In genomic region chr4:140372607-140373327, GRCh38 we compare ENCODE assay signal across 8 cellular contexts. TPM values are rescaled to one million over a fixed set of nuclear protein-coding genes. Genes with fewer than 3 reads are reported as not detected.
DNase-seq lines count a peak whose midpoint lies in the region; ATAC-seq and TF ChIP-seq lines count a peak whose summit lies in the region.

No MANE protein-coding gene starts in this region.

- H4K20me1 ChIP-seq in Loucy (ENCODE audit: insufficient read depth, low read length, poor library complexity, severe bottlenecking) = peaks cover 42% of the 10 kb centered on the region
- H4K20me1 ChIP-seq in neural progenitor cell (ENCODE audit: low read depth) = peaks cover 40% of the 10 kb centered on the region

- no peaks in the 10 kb centered on the region for H3K9me3 Mint-ChIP-seq in activated CD4-positive, alpha-beta T cell treated with anti-CD3 and anti-CD28 coated beads for 36 hours (ENCODE audit: low read depth)
- H3K9me3 Mint-ChIP-seq in neural progenitor cell = no peaks in the 10 kb centered on the region

- CTCF ChIA-PET in activated CD4-positive, alpha-beta T cell treated with anti-CD3 and anti-CD28 coated beads for 36 hours (lab: Charles Lee) = interaction anchor here (0.6 to 3.3 kb wide), 25 partner anchors 9 to 769 kb away, joined by 3 to 62 read pairs (median 4); partner anchors contain the start of genes ELMOD2 and UCP1

- peaks cover 35% of the 10 kb centered on the region for H3K4me1 Mint-ChIP-seq in activated CD4-positive, alpha-beta T cell treated with anti-CD3 and anti-CD28 coated beads for 36 hours
- peaks cover 27% of the 10 kb centered on the region for H3K4me1 Mint-ChIP-seq in neural progenitor cell

- POLR2A ChIA-PET in activated CD4-positive, alpha-beta T cell treated with anti-CD3 and anti-CD28 coated beads for 36 hours (lab: Charles Lee) = interaction anchor here (0.6 to 1.5 kb wide), 3 partner anchors 13 to 634 kb away, joined by 3 read pairs; partner anchors contain the start of gene ELMOD2

- H3K27me3 ChIP-seq in HAP-1 (ENCODE audit: low read depth) (no peaks in the 10 kb centered on the region), Loucy (ENCODE audit: insufficient read depth, low read length, poor library complexity, severe bottlenecking) (no peaks in the 10 kb centered on the region), neural progenitor cell (peaks cover 19% of the 10 kb centered on the region)

- H3K4me3 ChIP-seq in HAP-1 (peak overlapping the region; percentile 72), Loucy (ENCODE audit: low read length, poor library complexity, severe bottlenecking) (peak overlapping the region; percentile 89), epithelial cell of proximal tubule (ENCODE audit: low read depth, low read length) (peak overlapping the region; percentile 76), neural progenitor cell (peak overlapping the region; percentile 88)

- H3K27ac Mint-ChIP-seq in activated CD4-positive, alpha-beta T cell treated with anti-CD3 and anti-CD28 coated beads for 36 hours = no peak overlapping the region
- H3K27ac Mint-ChIP-seq in neural progenitor cell = no peak overlapping the region

- H2AFZ ChIP-seq in Loucy (ENCODE audit: low read length) (peak overlapping the region; percentile 99), neural progenitor cell (replicated peaks) (peak overlapping the region; percentile 88)

- peak; percentile 5 for DNase-seq in activated CD4-positive, alpha-beta T cell treated with anti-CD3 and anti-CD28 coated beads for 24 hours (ENCODE audit: low read depth in 2 of 2)
- no peak for DNase-seq in activated CD4-positive, alpha-beta T cell treated with anti-CD3 and anti-CD28 coated beads for 1 hour
- no peak for DNase-seq in HAP-1 (ENCODE audit: low spot score in 2 of 2)
- peak; percentile 52 for DNase-seq in activated CD4-positive, alpha-beta T cell treated with anti-CD3 and anti-CD28 coated beads for 36 hours
- no peak for DNase-seq in epithelial cell of proximal tubule (ENCODE audit: low read depth)
- peak; percentile 12 for DNase-seq in neural progenitor cell (ENCODE audit: low spot score)
- no peak for DNase-seq in cerebellar nuclear complex (lab: John Stamatoyannopoulos, UW)

- no peaks in the 10 kb centered on the region for H3K36me3 ChIP-seq in HAP-1 (replicated peaks)
- H3K36me3 ChIP-seq in Loucy (ENCODE audit: insufficient read depth, low read length) = no peaks in the 10 kb centered on the region
- H3K36me3 ChIP-seq in neural progenitor cell = no peaks in the 10 kb centered on the region

- no peaks in the 10 kb centered on the region for H3K27me3 Mint-ChIP-seq in activated CD4-positive, alpha-beta T cell treated with anti-CD3 and anti-CD28 coated beads for 36 hours
- peaks cover 2% of the 10 kb centered on the region for H3K27me3 Mint-ChIP-seq in neural progenitor cell (ENCODE audit: insufficient read depth, low read depth)

- H3K4me1 ChIP-seq in HAP-1 (peaks cover 26% of the 10 kb centered on the region), Loucy (ENCODE audit: insufficient read depth, low read length, poor library complexity, severe bottlenecking) (peaks cover 34% of the 10 kb centered on the region), neural progenitor cell (peaks cover 17% of the 10 kb centered on the region)

- in situ Hi-C loops in HAP-1 (cut with MboI; ENCODE audit: low sequenced_read_pairs) = loop anchor here (25.0 kb wide), 2 partner anchors 360 to 490 kb away; no protein-coding TSS in a partner anchor

- H3K4me3 Mint-ChIP-seq in activated CD4-positive, alpha-beta T cell treated with anti-CD3 and anti-CD28 coated beads for 36 hours = no peak overlapping the region
- no peak overlapping the region for H3K4me3 Mint-ChIP-seq in neural progenitor cell

- H3K9me2 ChIP-seq in Loucy (replicated peaks; ENCODE audit: low read depth, low read length) = no peaks in the 10 kb centered on the region

- no peaks in the 10 kb centered on the region for H3K36me3 Mint-ChIP-seq in activated CD4-positive, alpha-beta T cell treated with anti-CD3 and anti-CD28 coated beads for 36 hours (ENCODE audit: low read depth)
- peaks cover 3% of the 10 kb centered on the region for H3K36me3 Mint-ChIP-seq in neural progenitor cell

- H3K27ac ChIP-seq in neural progenitor cell = no peak overlapping the region

- H3F3A ChIP-seq in Loucy (ENCODE audit: low read depth) (no peaks in the 10 kb centered on the region), neural progenitor cell (ENCODE audit: low read depth) (peaks cover 16% of the 10 kb centered on the region)

- peak; percentile 48 for TF ChIP-seq CTCF in Loucy (conservative IDR thresholded peaks at IDR 0.05; ENCODE audit: low read length)
- TF ChIP-seq CTCF in epithelial cell of proximal tubule (conservative IDR thresholded peaks at IDR 0.05; ENCODE audit: low read depth, low read length) = no peak
- peak; percentile 19 for TF ChIP-seq CTCF in neural progenitor cell (IDR thresholded peaks at IDR 0.05)

- intact Hi-C loops in activated CD4-positive, alpha-beta T cell treated with anti-CD3 and anti-CD28 coated beads for 36 hours (cut with DNase I, micrococcal nuclease) = loop anchor here (1.0 to 10.0 kb wide), 11 partner anchors 55 to 1358 kb away; partner anchors contain the start of genes ELMOD2 (in 2 of the 2), CLGN (in 1 of the 2), NOCT (in 1 of the 2) and SETD7 (in 1 of the 2)

- H3K4me2 ChIP-seq in Loucy (ENCODE audit: low read depth, low read length, poor library complexity, severe bottlenecking) (peak overlapping the region; percentile 77), neural progenitor cell (peak overlapping the region; percentile 87)

- peak; percentile 64 for ATAC-seq in activated CD4-positive, alpha-beta T cell treated with anti-CD3 and anti-CD28 coated beads for 36 hours

- H3K79me2 ChIP-seq in Loucy (ENCODE audit: insufficient read depth, low read length) (peaks cover 47% of the 10 kb centered on the region), neural progenitor cell (ENCODE audit: low read depth) (peaks cover 41% of the 10 kb centered on the region)

- no peaks in the 10 kb centered on the region for H3K9me3 ChIP-seq in HAP-1
- H3K9me3 ChIP-seq in Loucy (ENCODE audit: insufficient read depth, low read depth, low read length) = no peaks in the 10 kb centered on the region
- no peaks in the 10 kb centered on the region for H3K9me3 ChIP-seq in neural progenitor cell (ENCODE audit: low read depth)

- H3K9ac ChIP-seq in Loucy (ENCODE audit: low read depth, low read length, poor library complexity, severe bottlenecking) (peak overlapping the region; percentile 95), neural progenitor cell (peak overlapping the region; percentile 35)

RNA-seq across cellular contexts. Expression of gene SCOC, which starts 0.7 kb away (rescaled TPM):
- total RNA-seq in activated CD4-positive, alpha-beta T cell treated with anti-CD3 and anti-CD28 coated beads for 36 hours = 10 to 100 TPM; 37.1 to 47.8 TPM
- total RNA-seq in epithelial cell of proximal tubule (68.3 and 79.8 TPM in 2 replicates), neural progenitor cell (ENCODE audit: low replicate concordance) (94.6 and 170 TPM in 2 replicates)

RNA-seq across cellular contexts. Expression of gene CLGN, which starts 54.7 kb away (rescaled TPM):
- total RNA-seq in activated CD4-positive, alpha-beta T cell treated with anti-CD3 and anti-CD28 coated beads for 36 hours = under 1 TPM; 0.18 to 0.19 TPM
- total RNA-seq in epithelial cell of proximal tubule (7.7 and 8.1 TPM in 2 replicates), neural progenitor cell (ENCODE audit: low replicate concordance) (22.7 and 37.8 TPM in 2 replicates)

Comparison
In these comparisons a context has a peak if more than half of its experiments do, and no peak if none do; other contexts are left out.
1. DNase-seq: peak in activated CD4-positive, alpha-beta T cell treated with anti-CD3 and anti-CD28 coated beads for 24 hours (2 of 2), activated CD4-positive, alpha-beta T cell treated with anti-CD3 and anti-CD28 coated beads for 36 hours (single experiment) and neural progenitor cell (single experiment); none in activated CD4-positive, alpha-beta T cell treated with anti-CD3 and anti-CD28 coated beads for 1 hour (single experiment), HAP-1 (0 of 2), epithelial cell of proximal tubule (single experiment) and cerebellar nuclear complex (0 of 2).
2. Peak in every context shown above with its lines, with median percentiles within 50 percentile points of each other: H3K4me3 ChIP-seq.